12 cellular contexts compared by ENCODE assay signal in genomic region chr2:88549616-88550292, GRCh38.
DNase-seq lines count a peak whose midpoint lies in the region; ATAC-seq and TF ChIP-seq lines count a peak whose summit lies in the region.
"Had no signal": no experiment of that assay in that cellular context is flagged by ENCODE, and none has a peak within 500 bp of the region (broad histone marks: within the 10 kb centered on the region; RNA-seq: fewer than 3 reads in every experiment).

No MANE protein-coding gene starts in this region.

- H3K9me3 ChIP-seq in AG04450 (ENCODE audit: control insufficient read depth, insufficient read depth, low read length) (no peaks in the 10 kb centered on the region), HUES6 (ENCODE audit: control insufficient read depth, insufficient read depth, low read depth, low read length) (no peaks in the 10 kb centered on the region)
- H3K9me3 ChIP-seq: lower lobe of right lung, tibial artery had no signal

- no peak overlapping the region for H2AK5ac ChIP-seq in mesendoderm (ENCODE audit: low read length)

- H3K27ac ChIP-seq in AG04450 (ENCODE audit: low read depth, low read length) (no peak overlapping the region), HUES6 (ENCODE audit: low read depth, low read length) (no peak overlapping the region; the same call in 1 of the 2 replicates), mesendoderm (ENCODE audit: low read depth, low read length) (peak overlapping the region; percentile 85)
- H3K27ac ChIP-seq: lower lobe of right lung, tibial artery had no signal

- H3K4ac ChIP-seq in mesendoderm (ENCODE audit: low read depth, low read length) = no peak overlapping the region

- no peaks in the 10 kb centered on the region for H3K79me2 ChIP-seq in mesendoderm (ENCODE audit: control insufficient read depth, insufficient read depth, low read length)

- H3K56ac ChIP-seq in mesendoderm (ENCODE audit: low read length) = peak overlapping the region; percentile 82

- TF ChIP-seq CTCF in AG04450 (IDR thresholded peaks at IDR 0.05; ENCODE audit: low read depth, low read length) = no peak

- H3K27me3 ChIP-seq in AG04450 (ENCODE audit: control insufficient read depth, insufficient read depth, low read length) (peaks cover 8% of the 10 kb centered on the region), HUES6 (ENCODE audit: control insufficient read depth, insufficient read depth, low read length) (no peaks in the 10 kb centered on the region), mesendoderm (ENCODE audit: insufficient read depth, low read length, poor library complexity) (no peaks in the 10 kb centered on the region)

- H3K4me2 ChIP-seq in mesendoderm (ENCODE audit: low read length) = peak overlapping the region; percentile 74

- peak overlapping the region; percentile 50 for H3K9ac ChIP-seq in HUES6 (ENCODE audit: low read length)
- peak overlapping the region; percentile 51 for H3K9ac ChIP-seq in mesendoderm (ENCODE audit: low read length)

- no peak overlapping the region for H3K18ac ChIP-seq in mesendoderm (ENCODE audit: low read length)

- POLR2A ChIA-PET in AG04450 (lab: Yijun Ruan, JAX) = no interaction called here

- H3K23ac ChIP-seq in mesendoderm (ENCODE audit: low read length) = no peak overlapping the region

- H3K4me3 ChIP-seq in AG04450 (ENCODE audit: low read depth, low read length) = peak overlapping the region; percentile 43
- peak overlapping the region; percentile 59 for H3K4me3 ChIP-seq in HUES6 (ENCODE audit: low read depth, low read length)
- H3K4me3 ChIP-seq in mesendoderm (ENCODE audit: low read length) = peak overlapping the region; percentile 18
- H3K4me3 ChIP-seq: lower lobe of right lung, tibial artery had no signal

- WGBS in mesendoderm (ENCODE audit: extremely low coverage, insufficient coverage, low lambda C conversion rate) = no CpG with 5 or more reads among the region's 36 CpGs

- CTCF ChIA-PET in AG04450 (lab: Charles Lee) = interaction anchor here (0.9 kb wide), 1 partner anchor 122 kb away, joined by 3 read pairs; no protein-coding TSS in a partner anchor

- H4K5ac ChIP-seq in mesendoderm (ENCODE audit: low read length) = no peak overlapping the region

- DNase-seq in AG04450 (ENCODE audit: low read depth, low spot score) = no peak
- DNase-seq in ecto neural progenitor cell (ENCODE audit: low spot score) = peak; percentile 86
- peak; percentile 94 for DNase-seq in mesendoderm
- DNase-seq in activated gamma-delta T cell (lab: John Stamatoyannopoulos, UW) = no peak
- DNase-seq in glomerular visceral epithelial cell (ENCODE audit: extremely low spot score) = no peak
- DNase-seq in ACHN = no peak
- DNase-seq: CD4-positive, CD25-positive, alpha-beta regulatory T cell; lower lobe of right lung; NCI-H2081; tibial artery had no signal

- no peak overlapping the region for H2BK5ac ChIP-seq in mesendoderm (ENCODE audit: low read length)

- H3K4me1 ChIP-seq in HUES6 (ENCODE audit: control insufficient read depth, insufficient read depth, low read length) = peaks cover 10% of the 10 kb centered on the region; the same call in 1 of the 2 replicates
- no peaks in the 10 kb centered on the region for H3K4me1 ChIP-seq in mesendoderm (ENCODE audit: control insufficient read depth, low read depth, low read length)
- H3K4me1 ChIP-seq: lower lobe of right lung had no signal

- in situ Hi-C loops in ACHN (cut with HindIII; ENCODE audit: low pct_ligation_motif_present, low pct_unique_long_range_greater_than_20kb, low sequenced_read_pairs) = no loop called here

- H4K8ac ChIP-seq in mesendoderm (ENCODE audit: low read depth, low read length) = no peak overlapping the region

- no peak overlapping the region for H2BK15ac ChIP-seq in mesendoderm (replicated peaks; ENCODE audit: low read depth)

- H2BK120ac ChIP-seq in mesendoderm (ENCODE audit: low read depth, low read length) = no peak overlapping the region

- H3K79me1 ChIP-seq in mesendoderm (ENCODE audit: low read length) = no peaks in the 10 kb centered on the region

- H3K36me3 ChIP-seq in HUES6 (ENCODE audit: control insufficient read depth, insufficient read depth, low read length) = no peaks in the 10 kb centered on the region
- no peaks in the 10 kb centered on the region for H3K36me3 ChIP-seq in mesendoderm (ENCODE audit: control insufficient read depth, insufficient read depth, low read length)
- H3K36me3 ChIP-seq: lower lobe of right lung had no signal

- ATAC-seq in HG03565 (IDR thresholded peaks at IDR 0.05; ENCODE audit: unreplicated experiment) = no peak
- ATAC-seq: lower lobe of right lung had no signal

Comparison
In these comparisons a context has a peak if more than half of its experiments do, and no peak if none do; other contexts are left out.
1. DNase-seq: peak in ecto neural progenitor cell (single experiment) and mesendoderm (single experiment); none in AG04450 (single experiment), activated gamma-delta T cell (single experiment), glomerular visceral epithelial cell (single experiment) and ACHN (single experiment).
2. Peak in every context shown above with its lines, with median percentiles within 50 percentile points of each other: H3K4me3 ChIP-seq.